In genomic region chr11:120882237-120882636, GRCh38 we compare ENCODE assay signal across 16 cellular contexts.
"Had no signal": no experiment of that assay in that cellular context is flagged by ENCODE, and none has a peak within 500 bp of the region (broad histone marks: within the 10 kb centered on the region; RNA-seq: fewer than 3 reads in every experiment).

No MANE protein-coding gene starts in this region.

- H3K9me3 Mint-ChIP-seq: natural killer cell, type B pancreatic cell had no signal

- H3K9me3 ChIP-seq: pancreas, thyroid gland had no signal

- H3K4me3 ChIP-seq: dorsolateral prefrontal cortex, heart left ventricle, pancreas, smooth muscle cell, thyroid gland had no signal

- H3K4me2 ChIP-seq: smooth muscle cell had no signal

- H3K36me3 Mint-ChIP-seq: natural killer cell, type B pancreatic cell had no signal

- H3K4me3 Mint-ChIP-seq: natural killer cell, type B pancreatic cell had no signal

- DNase-seq: cortex of kidney; effector CD8-positive, alpha-beta T cell; foreskin melanocyte; heart left ventricle; hippocampal formation; mammary epithelial cell; natural killer cell; occipital lobe; pancreas; stimulated activated CD4-positive, alpha-beta T cell treated with anti-CD3 and anti-CD28 coated beads, Interleukin-2, amount 100 ng/mL, for 48 hours; stimulated activated naive CD4-positive, alpha-beta T cell treated with Interleukin-2 at 50 U/mL for 16 hours; thyroid gland had no signal

- H3K27me3 ChIP-seq: dorsolateral prefrontal cortex, pancreas, thyroid gland had no signal

- H3K36me3 ChIP-seq: heart left ventricle, pancreas, thyroid gland had no signal

- H3K27ac Mint-ChIP-seq: progenitor cell of endocrine pancreas, type B pancreatic cell had no signal

- H3K27ac ChIP-seq: heart left ventricle, pancreas had no signal

- H3K4me1 ChIP-seq: pancreas had no signal
